In the genomic region with DNA sequence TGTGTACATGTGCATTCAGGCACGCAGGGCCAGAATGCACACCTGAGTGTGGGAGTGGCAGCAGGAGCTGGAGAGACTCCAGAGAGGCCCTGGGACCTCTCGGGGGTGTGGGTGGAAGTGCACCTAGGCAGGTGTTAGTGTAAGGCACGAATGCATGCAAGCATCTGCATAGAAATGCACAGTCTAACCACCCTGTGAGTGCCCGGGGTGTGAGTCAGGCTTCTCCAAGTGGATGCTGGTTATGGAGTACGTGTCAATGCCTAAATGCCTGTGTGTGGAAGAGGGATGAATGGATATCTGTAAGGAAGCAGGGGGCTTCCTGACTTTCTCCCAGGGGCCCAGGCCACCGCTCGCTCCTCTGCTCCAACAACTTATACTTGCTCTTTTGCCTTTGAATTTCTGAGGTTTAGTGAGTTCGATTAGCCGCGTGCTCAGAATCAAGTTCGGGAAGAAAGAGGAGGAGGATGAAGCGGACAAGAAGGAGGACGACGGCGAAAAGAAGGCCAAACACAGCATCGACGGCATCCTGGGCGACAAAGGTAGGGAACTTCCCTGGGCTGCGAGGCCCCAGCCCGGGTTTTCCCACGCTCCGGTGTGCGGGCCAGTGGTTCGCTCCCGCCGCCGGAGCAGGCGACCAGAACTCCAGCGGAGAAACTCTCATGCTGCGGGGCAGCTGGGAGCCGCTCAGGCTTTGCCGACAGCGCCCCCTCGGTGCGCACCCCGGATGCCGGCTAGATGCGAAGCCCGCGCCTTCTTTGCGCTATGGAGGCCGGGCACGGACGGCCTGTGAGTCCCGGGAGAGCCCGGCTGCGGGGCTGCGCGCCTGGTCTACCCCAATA, we compare ENCODE assay signal across 1 cellular context.
A peak's percentile ranks its signal among the peaks of the same experiment; 100 is the strongest.
TF ChIP-seq lines count a peak whose summit lies in the region.

No MANE protein-coding gene starts in this region.

TF ChIP-seq in WTC11, 78 proteins besides CTCF, POLR2A, EP300 and RAD21 (continued from another document):
- TF ChIP-seq, protein P1, sequence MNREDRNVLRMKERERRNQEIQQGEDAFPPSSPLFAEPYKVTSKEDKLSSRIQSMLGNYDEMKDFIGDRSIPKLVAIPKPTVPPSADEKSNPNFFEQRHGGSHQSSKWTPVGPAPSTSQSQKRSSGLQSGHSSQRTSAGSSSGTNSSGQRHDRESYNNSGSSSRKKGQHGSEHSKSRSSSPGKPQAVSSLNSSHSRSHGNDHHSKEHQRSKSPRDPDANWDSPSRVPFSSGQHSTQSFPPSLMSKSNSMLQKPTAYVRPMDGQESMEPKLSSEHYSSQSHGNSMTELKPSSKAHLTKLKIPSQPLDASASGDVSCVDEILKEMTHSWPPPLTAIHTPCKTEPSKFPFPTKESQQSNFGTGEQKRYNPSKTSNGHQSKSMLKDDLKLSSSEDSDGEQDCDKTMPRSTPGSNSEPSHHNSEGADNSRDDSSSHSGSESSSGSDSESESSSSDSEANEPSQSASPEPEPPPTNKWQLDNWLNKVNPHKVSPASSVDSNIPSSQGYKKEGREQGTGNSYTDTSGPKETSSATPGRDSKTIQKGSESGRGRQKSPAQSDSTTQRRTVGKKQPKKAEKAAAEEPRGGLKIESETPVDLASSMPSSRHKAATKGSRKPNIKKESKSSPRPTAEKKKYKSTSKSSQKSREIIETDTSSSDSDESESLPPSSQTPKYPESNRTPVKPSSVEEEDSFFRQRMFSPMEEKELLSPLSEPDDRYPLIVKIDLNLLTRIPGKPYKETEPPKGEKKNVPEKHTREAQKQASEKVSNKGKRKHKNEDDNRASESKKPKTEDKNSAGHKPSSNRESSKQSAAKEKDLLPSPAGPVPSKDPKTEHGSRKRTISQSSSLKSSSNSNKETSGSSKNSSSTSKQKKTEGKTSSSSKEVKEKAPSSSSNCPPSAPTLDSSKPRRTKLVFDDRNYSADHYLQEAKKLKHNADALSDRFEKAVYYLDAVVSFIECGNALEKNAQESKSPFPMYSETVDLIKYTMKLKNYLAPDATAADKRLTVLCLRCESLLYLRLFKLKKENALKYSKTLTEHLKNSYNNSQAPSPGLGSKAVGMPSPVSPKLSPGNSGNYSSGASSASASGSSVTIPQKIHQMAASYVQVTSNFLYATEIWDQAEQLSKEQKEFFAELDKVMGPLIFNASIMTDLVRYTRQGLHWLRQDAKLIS (CRISPR knock-in tag; IDR thresholded peaks at IDR 0.05; ENCODE audit: borderline replicate concordance), result no peak
- TF ChIP-seq TCF7 (CRISPR knock-in tag; IDR thresholded peaks at IDR 0.05; ENCODE audit: low read depth) (no peak), CBFB (CRISPR knock-in tag; IDR thresholded peaks at IDR 0.05; ENCODE audit: low read depth) (no peak), FOXK1 (CRISPR knock-in tag; IDR thresholded peaks at IDR 0.05) (no peak), ZNF671 (CRISPR knock-in tag; IDR thresholded peaks at IDR 0.05) (no peak), ZNF396 (CRISPR knock-in tag; IDR thresholded peaks at IDR 0.05; ENCODE audit: borderline replicate concordance) (no peak), ZNF423 (CRISPR knock-in tag; IDR thresholded peaks at IDR 0.05) (peak; percentile 40; the same call in 1 of the 2 replicates), GTF2I (CRISPR knock-in tag; conservative IDR thresholded peaks at IDR 0.05) (no peak)
- TF ChIP-seq, protein P2, sequence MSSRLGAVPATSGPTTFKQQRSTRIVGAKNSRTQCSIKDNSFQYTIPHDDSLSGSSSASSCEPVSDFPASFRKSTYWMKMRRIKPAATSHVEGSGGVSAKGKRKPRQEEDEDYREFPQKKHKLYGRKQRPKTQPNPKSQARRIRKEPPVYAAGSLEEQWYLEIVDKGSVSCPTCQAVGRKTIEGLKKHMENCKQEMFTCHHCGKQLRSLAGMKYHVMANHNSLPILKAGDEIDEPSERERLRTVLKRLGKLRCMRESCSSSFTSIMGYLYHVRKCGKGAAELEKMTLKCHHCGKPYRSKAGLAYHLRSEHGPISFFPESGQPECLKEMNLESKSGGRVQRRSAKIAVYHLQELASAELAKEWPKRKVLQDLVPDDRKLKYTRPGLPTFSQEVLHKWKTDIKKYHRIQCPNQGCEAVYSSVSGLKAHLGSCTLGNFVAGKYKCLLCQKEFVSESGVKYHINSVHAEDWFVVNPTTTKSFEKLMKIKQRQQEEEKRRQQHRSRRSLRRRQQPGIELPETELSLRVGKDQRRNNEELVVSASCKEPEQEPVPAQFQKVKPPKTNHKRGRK (CRISPR knock-in tag; IDR thresholded peaks at IDR 0.05; ENCODE audit: borderline replicate concordance), result no peak
- TF ChIP-seq, protein P3, sequence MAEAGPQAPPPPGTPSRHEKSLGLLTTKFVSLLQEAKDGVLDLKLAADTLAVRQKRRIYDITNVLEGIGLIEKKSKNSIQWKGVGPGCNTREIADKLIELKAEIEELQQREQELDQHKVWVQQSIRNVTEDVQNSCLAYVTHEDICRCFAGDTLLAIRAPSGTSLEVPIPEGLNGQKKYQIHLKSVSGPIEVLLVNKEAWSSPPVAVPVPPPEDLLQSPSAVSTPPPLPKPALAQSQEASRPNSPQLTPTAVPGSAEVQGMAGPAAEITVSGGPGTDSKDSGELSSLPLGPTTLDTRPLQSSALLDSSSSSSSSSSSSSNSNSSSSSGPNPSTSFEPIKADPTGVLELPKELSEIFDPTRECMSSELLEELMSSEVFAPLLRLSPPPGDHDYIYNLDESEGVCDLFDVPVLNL (CRISPR knock-in tag; IDR thresholded peaks at IDR 0.05; ENCODE audit: borderline replicate concordance, low read depth), result no peak
- TF ChIP-seq, protein P4, sequence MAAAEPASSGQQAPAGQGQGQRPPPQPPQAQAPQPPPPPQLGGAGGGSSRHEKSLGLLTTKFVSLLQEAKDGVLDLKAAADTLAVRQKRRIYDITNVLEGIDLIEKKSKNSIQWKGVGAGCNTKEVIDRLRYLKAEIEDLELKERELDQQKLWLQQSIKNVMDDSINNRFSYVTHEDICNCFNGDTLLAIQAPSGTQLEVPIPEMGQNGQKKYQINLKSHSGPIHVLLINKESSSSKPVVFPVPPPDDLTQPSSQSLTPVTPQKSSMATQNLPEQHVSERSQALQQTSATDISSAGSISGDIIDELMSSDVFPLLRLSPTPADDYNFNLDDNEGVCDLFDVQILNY (CRISPR knock-in tag; IDR thresholded peaks at IDR 0.05), result no peak
